ENCODE assay signal across 23 cellular contexts in the genomic region with DNA sequence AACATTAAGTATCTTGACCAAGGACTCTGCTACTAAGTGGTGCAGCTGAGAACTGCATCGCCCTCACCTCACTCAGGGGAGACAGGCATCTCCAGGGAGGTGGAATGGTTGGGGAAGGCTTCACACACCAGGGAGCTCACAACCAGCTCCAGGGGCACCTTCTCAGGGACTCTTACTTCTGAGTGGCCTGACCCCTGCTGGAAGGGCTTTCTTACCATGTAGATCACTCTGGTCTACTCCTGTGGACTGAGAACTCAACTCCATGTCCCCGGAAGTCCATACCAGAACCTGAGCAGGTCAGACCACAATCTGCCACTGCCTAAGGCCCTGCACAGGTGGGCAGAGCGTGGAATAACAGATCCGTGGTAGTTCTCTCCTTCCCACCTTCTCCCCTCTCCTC.
DNase-seq lines count a peak whose midpoint lies in the region; ATAC-seq and TF ChIP-seq lines count a peak whose summit lies in the region.
"Had no signal": no experiment of that assay in that cellular context is flagged by ENCODE, and none has a peak within 500 bp of the region (broad histone marks: within the 10 kb centered on the region; RNA-seq: fewer than 3 reads in every experiment).

No MANE protein-coding gene starts in this region.

- peaks cover 18% of the 10 kb centered on the region for H3K27me3 Mint-ChIP-seq in HFFc6 (ENCODE audit: insufficient read depth)
- H3K27me3 Mint-ChIP-seq in memory B cell = no peaks in the 10 kb centered on the region
- H3K27me3 Mint-ChIP-seq: stimulated activated naive CD8-positive, alpha-beta T cell treated with anti-CD3 and anti-CD28 coated beads, Interleukin-15, amount 100 ng/mL, for 72 hours had no signal

- ATAC-seq in memory B cell (ENCODE audit: low read depth) (no peak), GM19397 (IDR thresholded peaks at IDR 0.05; ENCODE audit: unreplicated experiment) (no peak), GM21529 (IDR thresholded peaks at IDR 0.05; ENCODE audit: unreplicated experiment) (no peak)
- ATAC-seq: heart left ventricle; stimulated activated naive CD8-positive, alpha-beta T cell treated with anti-CD3 and anti-CD28 coated beads, Interleukin-15, amount 100 ng/mL, for 72 hours had no signal

- no peaks in the 10 kb centered on the region for H3K4me1 Mint-ChIP-seq in HFFc6 (ENCODE audit: low read depth)
- H3K4me1 Mint-ChIP-seq in memory B cell = peaks cover 15% of the 10 kb centered on the region
- H3K4me1 Mint-ChIP-seq: activated naive CD8-positive, alpha-beta T cell treated with anti-CD3 and anti-CD28 coated beads for 36 hours had no signal

- H3K27ac Mint-ChIP-seq in HFFc6 = no peak overlapping the region
- H3K27ac Mint-ChIP-seq in memory B cell = peak overlapping the region; percentile 84
- H3K27ac Mint-ChIP-seq: activated naive CD8-positive, alpha-beta T cell treated with anti-CD3 and anti-CD28 coated beads for 36 hours; activated T-helper 2 cell treated with anti-CD3 and anti-CD28 coated beads, Interferon-gamma antibody, Interleukin-2, Interleukin-4, amounts not matched to agents 10 μg/mL and 5 μg/mL and 100 μg/mL, durations not matched to agents 14 hours and 24 hours and 36 hours; progenitor cell of endocrine pancreas; stimulated activated naive CD8-positive, alpha-beta T cell treated with anti-CD3 and anti-CD28 coated beads, Interleukin-15, amount 100 ng/mL, for 72 hours had no signal

- H3K4me3 Mint-ChIP-seq in HFFc6 = no peak overlapping the region
- H3K4me3 Mint-ChIP-seq in memory B cell = no peak overlapping the region
- H3K4me3 Mint-ChIP-seq: activated naive CD8-positive, alpha-beta T cell treated with anti-CD3 and anti-CD28 coated beads for 36 hours; stimulated activated naive CD8-positive, alpha-beta T cell treated with anti-CD3 and anti-CD28 coated beads, Interleukin-15, amount 100 ng/mL, for 72 hours had no signal

- DNase-seq in ELR (ENCODE audit: low read depth) (peak; percentile 8), HFFc6 (no peak), amniotic epithelial cell (ENCODE audit: low read depth) (peak; percentile 11), memory B cell (ENCODE audit: low spot score in 2 of 2) (no peak), NCI-H1105 (lab: John Stamatoyannopoulos, UW) (no peak), NCI-H2171 (lab: John Stamatoyannopoulos, UW) (no peak)
- DNase-seq: activated CD4-positive, alpha-beta T cell treated with anti-CD3 and anti-CD28 coated beads, Interleukin-2, amount 50 U/mL, for 4 hours; activated CD8-positive, alpha-beta memory T cell treated with anti-CD3 and anti-CD28 coated beads, Interleukin-2, amount 50 U/mL, for 48 hours; activated naive CD8-positive, alpha-beta T cell treated with anti-CD3 and anti-CD28 coated beads for 36 hours; central memory CD4-positive, alpha-beta T cell; COR-L47; heart left ventricle; IMR-90; NCI-H1436; NCI-H524; sigmoid colon; stimulated activated CD4-positive, alpha-beta T cell treated with anti-CD3 and anti-CD28 coated beads, Interleukin-15, amount 100 ng/mL, for 24 hours; stimulated activated naive CD8-positive, alpha-beta T cell treated with anti-CD3 and anti-CD28 coated beads, Interleukin-15, amount 100 ng/mL, for 72 hours; thyroid gland had no signal

- no peaks in the 10 kb centered on the region for H3K36me3 Mint-ChIP-seq in HFFc6 (ENCODE audit: low read depth)
- no peaks in the 10 kb centered on the region for H3K36me3 Mint-ChIP-seq in memory B cell
- H3K36me3 Mint-ChIP-seq: activated naive CD8-positive, alpha-beta T cell treated with anti-CD3 and anti-CD28 coated beads for 36 hours had no signal

- TF ChIP-seq CTCF in HFFc6 (IDR thresholded peaks at IDR 0.05) = peak; percentile 31; the same call in 1 of the 2 replicates

- no peaks in the 10 kb centered on the region for H3K9me3 Mint-ChIP-seq in HFFc6
- H3K9me3 Mint-ChIP-seq in memory B cell = no peaks in the 10 kb centered on the region
- H3K9me3 Mint-ChIP-seq: activated naive CD8-positive, alpha-beta T cell treated with anti-CD3 and anti-CD28 coated beads for 36 hours; activated T-helper 2 cell treated with anti-CD3 and anti-CD28 coated beads, Interferon-gamma antibody, Interleukin-2, Interleukin-4, amounts not matched to agents 10 μg/mL and 5 μg/mL and 100 μg/mL, durations not matched to agents 14 hours and 24 hours and 36 hours; stimulated activated naive CD8-positive, alpha-beta T cell treated with anti-CD3 and anti-CD28 coated beads, Interleukin-15, amount 100 ng/mL, for 72 hours had no signal

Comparison
In these comparisons a context has a peak if more than half of its experiments do, and no peak if none do; other contexts are left out.
1. DNase-seq: peak in ELR (single experiment) and amniotic epithelial cell (single experiment); none in HFFc6 (single experiment), memory B cell (0 of 2), NCI-H1105 (single experiment) and NCI-H2171 (single experiment).